In genomic region chr17:10182785-10183184, GRCh38 we compare ENCODE assay signal across 26 cellular contexts.
"Had no signal": no experiment of that assay in that cellular context is flagged by ENCODE, and none has a peak within 500 bp of the region (broad histone marks: within the 10 kb centered on the region; RNA-seq: fewer than 3 reads in every experiment).

No MANE protein-coding gene starts in this region.

- H3K4me3 Mint-ChIP-seq: memory B cell; naive thymus-derived CD8-positive, alpha-beta T cell; neural crest cell; stimulated activated effector memory CD8-positive, alpha-beta T cell treated with anti-CD3 and anti-CD28 coated beads, Interleukin-12 subunit alpha, Interleukin-12 subunit beta, amount 100 ng/mL, for 72 hours; type B pancreatic cell had no signal

- ATAC-seq: gastrocnemius medialis; heart right ventricle; naive thymus-derived CD8-positive, alpha-beta T cell; sciatic nerve; stimulated activated effector memory CD8-positive, alpha-beta T cell treated with anti-CD3 and anti-CD28 coated beads, Interleukin-12 subunit alpha, Interleukin-12 subunit beta, amount 100 ng/mL, for 72 hours had no signal

- FAIRE-seq: endometrium, keratinocyte, urothelium cell line had no signal

- H3K9me3 ChIP-seq: breast epithelium, gastrocnemius medialis, heart right ventricle, prostate gland, right atrium auricular region, stomach, thyroid gland had no signal

- H3K36me3 Mint-ChIP-seq: memory B cell; naive thymus-derived CD8-positive, alpha-beta T cell; stimulated activated effector memory CD8-positive, alpha-beta T cell treated with anti-CD3 and anti-CD28 coated beads, Interleukin-12 subunit alpha, Interleukin-12 subunit beta, amount 100 ng/mL, for 72 hours; type B pancreatic cell had no signal

- H3K27me3 Mint-ChIP-seq: memory B cell had no signal

- DNase-seq: cerebellar nuclear complex; effector CD8-positive, alpha-beta T cell; gastrocnemius medialis; glutamatergic neuron; heart right ventricle; hippocampal formation; midbrain; naive thymus-derived CD8-positive, alpha-beta T cell; nucleus accumbens; stimulated activated CD4-positive, alpha-beta T cell treated with anti-CD3 and anti-CD28 coated beads, Interleukin-2, amount 100 ng/mL, for 24 hours; stimulated activated CD4-positive, alpha-beta T cell treated with anti-CD3 and anti-CD28 coated beads, Interleukin-4, amount 100 ng/mL, for 24 hours; stimulated activated naive CD4-positive, alpha-beta T cell treated with Interleukin-2 at 50 U/mL for 16 hours; stomach; thyroid gland had no signal

- H3K27ac Mint-ChIP-seq: memory B cell; naive thymus-derived CD8-positive, alpha-beta T cell; stimulated activated effector memory CD8-positive, alpha-beta T cell treated with anti-CD3 and anti-CD28 coated beads, Interleukin-12 subunit alpha, Interleukin-12 subunit beta, amount 100 ng/mL, for 72 hours; type B pancreatic cell had no signal

- H3K4me1 ChIP-seq: breast epithelium, gastrocnemius medialis, prostate gland, thyroid gland had no signal

- H3K9me3 Mint-ChIP-seq: naive thymus-derived CD8-positive, alpha-beta T cell; neural crest cell; stimulated activated effector memory CD8-positive, alpha-beta T cell treated with anti-CD3 and anti-CD28 coated beads, Interleukin-12 subunit alpha, Interleukin-12 subunit beta, amount 100 ng/mL, for 72 hours; type B pancreatic cell had no signal

- H3K27ac ChIP-seq: breast epithelium, gastrocnemius medialis, heart right ventricle, prostate gland, right atrium auricular region, stomach, thyroid gland had no signal

- H3K4me3 ChIP-seq: breast epithelium, gastrocnemius medialis, heart right ventricle, lung, prostate gland, right atrium auricular region, stomach, thyroid gland had no signal

- H3K27me3 ChIP-seq: breast epithelium, gastrocnemius medialis, heart right ventricle, right atrium auricular region, stomach, thyroid gland had no signal

- H3K4me1 Mint-ChIP-seq: memory B cell had no signal

- H3K36me3 ChIP-seq: breast epithelium, gastrocnemius medialis, heart right ventricle, prostate gland, right atrium auricular region, stomach, thyroid gland had no signal
